ENCODE assay signal across 18 cellular contexts in the genomic region with DNA sequence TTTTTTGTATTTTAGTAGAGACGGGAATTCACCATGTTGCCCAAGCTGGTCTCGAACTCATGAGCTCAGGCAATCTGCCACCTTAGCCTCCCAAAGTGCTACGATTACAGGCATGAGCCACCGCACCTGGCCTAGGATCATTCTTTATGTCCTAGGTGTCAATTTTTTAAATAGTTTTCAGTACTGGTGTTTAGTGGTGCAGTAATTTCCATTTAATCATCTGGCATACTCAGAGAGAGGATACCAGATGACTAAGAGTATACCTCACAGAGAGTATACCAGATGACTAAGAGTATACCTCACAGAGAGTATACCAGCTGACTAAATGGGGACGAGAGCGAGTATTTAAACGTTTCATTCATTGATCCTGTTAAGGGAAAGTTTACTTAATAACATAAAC. TPM values are rescaled to one million over a fixed set of nuclear protein-coding genes. Genes with fewer than 3 reads are reported as not detected.
DNase-seq lines count a peak whose midpoint lies in the region; ATAC-seq and TF ChIP-seq lines count a peak whose summit lies in the region.
"Had no signal": no experiment of that assay in that cellular context is flagged by ENCODE, and none has a peak within 500 bp of the region (broad histone marks: within the 10 kb centered on the region; RNA-seq: fewer than 3 reads in every experiment).

No MANE protein-coding gene starts in this region.

- H3K27me3 ChIP-seq in PC-9 (ENCODE audit: insufficient read depth, low read depth): no peaks in the 10 kb centered on the region
- no peaks in the 10 kb centered on the region for H3K27me3 ChIP-seq in effector memory CD4-positive, alpha-beta T cell (replicated peaks; ENCODE audit: control insufficient read depth, insufficient read depth, low read length, poor library complexity, severe bottlenecking)
- H3K27me3 ChIP-seq: brain microvascular endothelial cell, dorsolateral prefrontal cortex, right lobe of liver had no signal

- no peak overlapping the region for H3K27ac ChIP-seq in PC-9
- H3K27ac ChIP-seq in effector memory CD4-positive, alpha-beta T cell (ENCODE audit: insufficient read depth, low read length, poor library complexity, severe bottlenecking): no peak overlapping the region
- H3K27ac ChIP-seq: brain microvascular endothelial cell, dorsolateral prefrontal cortex, right lobe of liver had no signal

- no peak for TF ChIP-seq CTCF in PC-9 (conservative IDR thresholded peaks at IDR 0.05)

- CTCF ChIA-PET in PC-9 (lab: Charles Lee): no interaction called here

- H3K4me3 ChIP-seq in PC-9: no peak overlapping the region
- H3K4me3 ChIP-seq in effector memory CD4-positive, alpha-beta T cell (ENCODE audit: insufficient read depth, low read depth, low read length, poor library complexity, severe bottlenecking): no peak overlapping the region
- H3K4me3 ChIP-seq: dorsolateral prefrontal cortex, right lobe of liver had no signal

- H3K36me3 ChIP-seq in PC-9 (ENCODE audit: low read depth): no peaks in the 10 kb centered on the region
- no peaks in the 10 kb centered on the region for H3K36me3 ChIP-seq in effector memory CD4-positive, alpha-beta T cell (ENCODE audit: control insufficient read depth, insufficient read depth, low read length)
- H3K36me3 ChIP-seq: brain microvascular endothelial cell, right lobe of liver had no signal

- no peak overlapping the region for H2AFZ ChIP-seq in PC-9

- H3K4me1 Mint-ChIP-seq in activated T-cell treated with anti-CD3 and anti-CD28 coated beads, Interleukin-2, amount 50 U/mL, for 4 hours (ENCODE audit: low read depth): peaks cover 15% of the 10 kb centered on the region
- H3K4me1 Mint-ChIP-seq: H9 had no signal

- no peaks in the 10 kb centered on the region for H4K20me1 ChIP-seq in PC-9 (ENCODE audit: insufficient read depth)

- H3K4me1 ChIP-seq in PC-9 (replicated peaks; ENCODE audit: insufficient read depth): no peaks in the 10 kb centered on the region
- H3K4me1 ChIP-seq in effector memory CD4-positive, alpha-beta T cell (ENCODE audit: control insufficient read depth, insufficient read depth, low read length, poor library complexity, severe bottlenecking): no peaks in the 10 kb centered on the region
- H3K4me1 ChIP-seq: right lobe of liver had no signal

- H3K9me2 ChIP-seq in PC-9 (ENCODE audit: insufficient read depth): no peaks in the 10 kb centered on the region

- POLR2A ChIA-PET in PC-9 (lab: Charles Lee; ENCODE audit: unreplicated experiment): no interaction called here

- no TSS peak for BruUV-seq in PC-9 (replicated peaks; lab: Mats Ljungman, UMichigan)

- intact Hi-C loops in PC-9 (cut with micrococcal nuclease; ENCODE audit: unreplicated experiment): no loop called here

- no peaks in the 10 kb centered on the region for H3K79me2 ChIP-seq in PC-9 (ENCODE audit: low read depth)

- no peak overlapping the region for H3K4me2 ChIP-seq in PC-9

- ATAC-seq in activated T-cell treated with anti-CD3 and anti-CD28 coated beads, Interleukin-2, amount 50 U/mL, for 4 hours: peak; percentile 74 to 82
- no peak for ATAC-seq in GM18907 (IDR thresholded peaks at IDR 0.05; ENCODE audit: unreplicated experiment)
- ATAC-seq: right lobe of liver had no signal

- no peaks in the 10 kb centered on the region for H3K9me3 Mint-ChIP-seq in activated T-cell treated with anti-CD3 and anti-CD28 coated beads, Interleukin-2, amount 50 U/mL, for 4 hours
- H3K9me3 Mint-ChIP-seq: H9 had no signal

- no peaks in the 10 kb centered on the region for H3F3A ChIP-seq in PC-9 (ENCODE audit: insufficient read depth, low read depth)

- no peaks in the 10 kb centered on the region for H3K9me3 ChIP-seq in PC-9 (ENCODE audit: insufficient read depth, low read depth)
- no peaks in the 10 kb centered on the region for H3K9me3 ChIP-seq in effector memory CD4-positive, alpha-beta T cell (ENCODE audit: control insufficient read depth, low read length)
- H3K9me3 ChIP-seq: right lobe of liver had no signal

- no peak for DNase-seq in activated T-cell treated with anti-CD3 and anti-CD28 coated beads, Interleukin-2, amount 50 U/mL, for 4 hours
- no peak for DNase-seq in activated T-cell treated with anti-CD3 and anti-CD28 coated beads, Interleukin-2, amount 50 U/mL, for 1 hour
- DNase-seq in HS-5 (ENCODE audit: low read depth) (peak; percentile 29), astrocyte of the hippocampus (ENCODE audit: low read depth, low spot score) (peak; percentile 20), non-pigmented ciliary epithelial cell (ENCODE audit: low read depth) (peak; percentile 5), PC-9 (no peak)
- no peak for DNase-seq in effector memory CD4-positive, alpha-beta T cell
- DNase-seq: AML-193, brain microvascular endothelial cell, dorsolateral prefrontal cortex, GF-D8, H9, hippocampal formation, kidney glomerular epithelial cell, NCI-H1694, NCI-H446 treated with DMSO at 0.1 percent for 48 hours, right lobe of liver had no signal

- H3K27me3 Mint-ChIP-seq in activated T-cell treated with anti-CD3 and anti-CD28 coated beads, Interleukin-2, amount 50 U/mL, for 4 hours (ENCODE audit: low read depth): no peaks in the 10 kb centered on the region

- H3K4me3 Mint-ChIP-seq in activated T-cell treated with anti-CD3 and anti-CD28 coated beads, Interleukin-2, amount 50 U/mL, for 4 hours: no peak overlapping the region
- H3K4me3 Mint-ChIP-seq: H9 had no signal

- H3K36me3 Mint-ChIP-seq in activated T-cell treated with anti-CD3 and anti-CD28 coated beads, Interleukin-2, amount 50 U/mL, for 4 hours (ENCODE audit: insufficient read depth): peaks cover 5% of the 10 kb centered on the region

RNA-seq across cellular contexts. Expression of a gene that starts 37.3 kb away (rescaled TPM):
- 10 to 100 TPM; 89.7 to 91.8 (median 91.8) TPM for total RNA-seq in activated T-cell treated with anti-CD3 and anti-CD28 coated beads, Interleukin-2, amount 50 U/mL, for 4 hours
- total RNA-seq in PC-9 (2021): 83.6 and 84.3 TPM in 2 replicates

Comparison
In these comparisons a context has a peak if more than half of its experiments do, and no peak if none do; other contexts are left out.
1. DNase-seq: peak in HS-5 (single experiment), astrocyte of the hippocampus (single experiment) and non-pigmented ciliary epithelial cell (single experiment); none in activated T-cell treated with anti-CD3 and anti-CD28 coated beads, Interleukin-2, amount 50 U/mL, for 4 hours (single experiment), activated T-cell treated with anti-CD3 and anti-CD28 coated beads, Interleukin-2, amount 50 U/mL, for 1 hour (single experiment), PC-9 (0 of 2) and effector memory CD4-positive, alpha-beta T cell (0 of 3).